Comparison of ENCODE assay signal across 10 cellular contexts in the genomic region with DNA sequence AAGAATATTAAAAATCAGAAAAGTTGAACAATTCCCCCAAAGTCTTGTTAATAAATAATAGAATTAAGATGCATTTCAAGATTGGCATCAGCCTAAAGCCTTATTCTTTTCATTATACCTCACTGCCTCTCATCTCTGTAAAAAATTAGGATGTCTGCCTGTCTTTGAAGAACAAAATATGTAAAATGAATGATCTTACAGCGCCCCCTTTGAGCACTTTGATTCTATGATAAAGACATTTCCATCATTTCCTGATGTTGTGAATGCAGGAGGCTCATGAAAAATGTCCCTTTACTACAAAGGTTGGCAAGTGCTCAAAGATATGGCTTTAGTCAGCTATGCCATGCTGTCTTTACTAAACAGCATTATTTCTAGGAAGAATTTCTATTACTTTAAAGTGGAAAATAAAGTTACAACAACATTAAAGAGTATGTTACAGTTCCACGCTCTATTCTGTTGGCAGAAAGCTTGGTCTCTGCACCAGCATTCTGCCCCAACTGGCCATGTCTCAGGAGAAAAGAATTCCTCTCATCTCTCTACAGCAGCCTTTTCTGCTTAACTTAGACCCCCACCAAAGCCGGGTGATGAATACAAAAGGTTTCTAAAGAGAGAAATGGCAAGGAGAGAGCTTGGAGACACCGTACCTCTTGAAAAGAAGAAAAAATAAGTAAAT.
DNase-seq lines count a peak whose midpoint lies in the region; TF ChIP-seq lines count a peak whose summit lies in the region.
"Had no signal": no experiment of that assay in that cellular context is flagged by ENCODE, and none has a peak within 500 bp of the region (broad histone marks: within the 10 kb centered on the region; RNA-seq: fewer than 3 reads in every experiment).

No MANE protein-coding gene starts in this region.

- H3K4me2 ChIP-seq in hepatocyte, result no peak overlapping the region

- CTCF ChIA-PET in HEK293T (lab: Yijun Ruan, JAX), result interaction anchor here (0.6 to 0.8 kb wide), 4 partner anchors 9 to 1504 kb away, joined by 3 to 4 read pairs (median 3); no protein-coding TSS in a partner anchor

- intact Hi-C loops in lower leg skin (cut with DNase I; ENCODE audit: low total_unique reads), result no loop called here

- 49% methylated on average over 4 of the region's 4 CpGs for WGBS in hepatocyte (ENCODE audit: low lambda C conversion rate, missing lambda C conversion rate)
- WGBS in lower leg skin, 2 donors, result 40 to 46% methylated on average over 4 of the region's 4 CpGs

- H3K36me3 ChIP-seq in HAP-1 (replicated peaks) (no peaks in the 10 kb centered on the region), SK-N-MC (ENCODE audit: insufficient read depth, low read length) (no peaks in the 10 kb centered on the region), hepatocyte (replicated peaks; ENCODE audit: insufficient read depth, low read depth) (no peaks in the 10 kb centered on the region)

- H3K79me2 ChIP-seq in hepatocyte, result no peaks in the 10 kb centered on the region

- H3K4me3 ChIP-seq in AG10803 (ENCODE audit: low read length), result no peak overlapping the region
- H3K4me3 ChIP-seq in HAP-1, result no peak overlapping the region
- H3K4me3 ChIP-seq in SK-N-MC, result no peak overlapping the region
- no peak overlapping the region for H3K4me3 ChIP-seq in hepatocyte
- no peak overlapping the region for H3K4me3 ChIP-seq in lower leg skin (ENCODE audit: low read depth, poor library complexity, severe bottlenecking)

- H3K9me3 ChIP-seq in HAP-1 (no peaks in the 10 kb centered on the region; the same call in 1 of the 2 replicates), SK-N-MC (ENCODE audit: low read depth, low read length) (no peaks in the 10 kb centered on the region), hepatocyte (ENCODE audit: low read depth) (no peaks in the 10 kb centered on the region)

- TF ChIP-seq POLR2A in lower leg skin (IDR thresholded peaks at IDR 0.05), result no peak

- peak; percentile 63 for TF ChIP-seq CTCF in AG10803 (conservative IDR thresholded peaks at IDR 0.05; ENCODE audit: low read length)
- TF ChIP-seq CTCF in hepatocyte (IDR thresholded peaks at IDR 0.05; ENCODE audit: poor library complexity), result peak; percentile 47
- no peak for TF ChIP-seq CTCF in lower leg skin (IDR thresholded peaks at IDR 0.05)

- H2AFZ ChIP-seq in hepatocyte, result no peak overlapping the region

- no peak overlapping the region for H3K9ac ChIP-seq in SK-N-MC (ENCODE audit: insufficient read length)

- H3K9me2 ChIP-seq in hepatocyte (replicated peaks; ENCODE audit: insufficient read depth), result no peaks in the 10 kb centered on the region

- no peaks in the 10 kb centered on the region for H3K4me1 ChIP-seq in HAP-1
- H3K4me1 ChIP-seq in hepatocyte (ENCODE audit: insufficient read depth), result no peaks in the 10 kb centered on the region

- peak; percentile 60 for DNase-seq in AG10803 (ENCODE audit: low read depth)
- peak; percentile 14 to 23 for DNase-seq in HAP-1 (ENCODE audit: low spot score in 2 of 2)
- peak; percentile 55 for DNase-seq in SK-N-MC (ENCODE audit: low read depth, low spot score)
- peak; percentile 45 for DNase-seq in hepatocyte (ENCODE audit: low spot score)
- no peak for DNase-seq in GDM1 (lab: John Stamatoyannopoulos, UW)
- no peak for DNase-seq in lower leg skin (ENCODE audit: low spot score in 2 of 2)
- DNase-seq in middle frontal gyrus (ENCODE audit: extremely low spot score, low spot score), result no peak
- DNase-seq in HEK293T (ENCODE audit: extremely low spot score), result no peak
- DNase-seq: activated naive CD8-positive, alpha-beta T cell treated with anti-CD3 and anti-CD28 coated beads, Interleukin-2, amount 10 ng/mL, durations not matched to agents 7 days and 5 days; nucleus accumbens had no signal

- POLR2A ChIA-PET in HEK293T (lab: Yijun Ruan, JAX), result no interaction called here

- H3K27me3 ChIP-seq in HAP-1 (ENCODE audit: low read depth) (peaks cover 32% of the 10 kb centered on the region), hepatocyte (no peaks in the 10 kb centered on the region)

- no peaks in the 10 kb centered on the region for H4K20me1 ChIP-seq in hepatocyte (ENCODE audit: insufficient read depth, poor library complexity, severe bottlenecking)

- in situ Hi-C loops in HAP-1 (cut with MboI; ENCODE audit: low sequenced_read_pairs), result no loop called here

- H3K27ac ChIP-seq in SK-N-MC (no peak overlapping the region), hepatocyte (no peak overlapping the region)

TF ChIP-seq in HEK293T, 16 proteins besides CTCF, POLR2A, EP300 and RAD21:
- no peak for TF ChIP-seq HDGF (IDR thresholded peaks at IDR 0.05; ENCODE audit: borderline replicate concordance)
- TF ChIP-seq SP1 (IDR thresholded peaks at IDR 0.05), result no peak
- no peak for TF ChIP-seq FOXK2 (IDR thresholded peaks at IDR 0.05)
- no peak for TF ChIP-seq LEF1 (IDR thresholded peaks at IDR 0.05; ENCODE audit: borderline replicate concordance)
- no peak for TF ChIP-seq SUZ12 (IDR thresholded peaks at IDR 0.05)
- no peak for TF ChIP-seq FOXA1 (IDR thresholded peaks at IDR 0.05)
- no peak for TF ChIP-seq CTBP1 (IDR thresholded peaks at IDR 0.05; ENCODE audit: borderline replicate concordance)
- TF ChIP-seq ARNT (IDR thresholded peaks at IDR 0.05), result no peak
- TF ChIP-seq ELF4 (IDR thresholded peaks at IDR 0.05), result no peak
- TF ChIP-seq, protein P1, sequence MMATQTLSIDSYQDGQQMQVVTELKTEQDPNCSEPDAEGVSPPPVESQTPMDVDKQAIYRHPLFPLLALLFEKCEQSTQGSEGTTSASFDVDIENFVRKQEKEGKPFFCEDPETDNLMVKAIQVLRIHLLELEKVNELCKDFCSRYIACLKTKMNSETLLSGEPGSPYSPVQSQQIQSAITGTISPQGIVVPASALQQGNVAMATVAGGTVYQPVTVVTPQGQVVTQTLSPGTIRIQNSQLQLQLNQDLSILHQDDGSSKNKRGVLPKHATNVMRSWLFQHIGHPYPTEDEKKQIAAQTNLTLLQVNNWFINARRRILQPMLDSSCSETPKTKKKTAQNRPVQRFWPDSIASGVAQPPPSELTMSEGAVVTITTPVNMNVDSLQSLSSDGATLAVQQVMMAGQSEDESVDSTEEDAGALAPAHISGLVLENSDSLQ (IDR thresholded peaks at IDR 0.05), result no peak
- TF ChIP-seq L3MBTL2 (conservative IDR thresholded peaks at IDR 0.05), result no peak
TF ChIP-seq in HEK293T: peak in this region for 0.

Comparison
In these comparisons a context has a peak if more than half of its experiments do, and no peak if none do; other contexts are left out.
1. DNase-seq: peak in AG10803 (single experiment), HAP-1 (2 of 2), SK-N-MC (single experiment) and hepatocyte (single experiment); none in GDM1 (single experiment), lower leg skin (0 of 2), middle frontal gyrus (single experiment) and HEK293T (single experiment).
2. CTCF ChIP-seq: peak in AG10803 (single experiment) and hepatocyte (single experiment); none in lower leg skin (0 of 3).